Comparison of ENCODE assay signal across 10 cellular contexts in the genomic region with DNA sequence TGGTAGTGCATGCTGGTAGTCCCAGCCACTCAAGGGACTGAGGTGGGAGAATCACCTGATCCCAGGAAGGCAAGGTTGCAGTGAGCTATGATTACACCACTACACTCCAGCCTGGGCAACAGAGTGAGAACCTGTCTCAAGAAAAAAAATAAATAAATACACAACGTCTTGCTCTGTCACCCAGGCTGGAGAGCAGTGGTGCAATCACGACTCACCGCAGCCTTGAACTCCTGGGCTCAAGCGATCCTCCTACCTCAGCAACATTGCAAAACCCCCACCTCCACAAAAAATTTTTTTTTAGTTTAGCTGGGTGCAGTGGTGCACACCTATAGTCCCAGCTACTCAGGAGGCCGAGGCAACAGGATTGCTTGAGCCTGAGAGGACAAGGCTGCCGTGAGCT. TPM values are rescaled to one million over a fixed set of nuclear protein-coding genes. Genes with fewer than 3 reads are reported as not detected.
DNase-seq lines count a peak whose midpoint lies in the region; ATAC-seq, FAIRE-seq and TF ChIP-seq lines count a peak whose summit lies in the region.
"Had no signal": no experiment of that assay in that cellular context is flagged by ENCODE, and none has a peak within 500 bp of the region (broad histone marks: within the 10 kb centered on the region; RNA-seq: fewer than 3 reads in every experiment).

No MANE protein-coding gene starts in this region.

- H3K36me3 ChIP-seq in H1 (ENCODE audit: control insufficient read depth in 2 of 4, insufficient read depth in 4 of 4, low read length in 3 of 4) (peaks cover 47 to 90% (median 76%) of the 10 kb centered on the region in 4 experiments), pancreas (peaks cover 9 to 31% (median 15%) of the 10 kb centered on the region in 3 donors)

- H3K56ac ChIP-seq in H1 (replicated peaks; ENCODE audit: insufficient read length, low read depth, low read length), result no peak overlapping the region

- H3K23me2 ChIP-seq in H1 (ENCODE audit: low read depth, low read length), result no peaks in the 10 kb centered on the region

- in situ Hi-C loops in G401 (cut with HindIII; ENCODE audit: low sequenced_read_pairs), result no loop called here

- WGBS in H1 (ENCODE audit: extremely low coverage in 1 of 2, insufficient coverage in 1 of 2, insufficient read length in 1 of 2, insufficient replicate concordance in 2 of 2, low coverage in 1 of 2, low lambda C conversion rate in 2 of 2, missing lambda C conversion rate in 1 of 2), 2 experiments, result 89% methylated on average over 6 of the region's 6 CpGs; no CpG with 5 or more reads in 1 of the 2 experiments
- 76 to 77% methylated on average over 6 of the region's 6 CpGs for WGBS in pancreas, 2 donors

- no peak overlapping the region for H2AFZ ChIP-seq in H1 (ENCODE audit: low read length)

- H3K14ac ChIP-seq in H1 (ENCODE audit: insufficient read length), result no peak overlapping the region

- H3K27me3 ChIP-seq in H1 (replicated peaks in 1 of 4; ENCODE audit: control insufficient read depth in 3 of 4, extremely low read depth in 1 of 4, insufficient read depth in 3 of 4, low read length in 3 of 4), result no peaks in the 10 kb centered on the region
- H3K27me3 ChIP-seq in pancreas, result no peaks in the 10 kb centered on the region

- H3K23ac ChIP-seq in H1 (ENCODE audit: insufficient read length), result no peak overlapping the region

- no peak overlapping the region for H3K9ac ChIP-seq in H1 (replicated peaks in 1 of 4; ENCODE audit: extremely low read depth in 1 of 4, low read depth in 3 of 4, low read length in 3 of 4)

- no peak overlapping the region for H2AK5ac ChIP-seq in H1 (ENCODE audit: low read depth, low read length)

- H3K4ac ChIP-seq in H1 (replicated peaks; ENCODE audit: insufficient read length, low read depth, low read length), result no peak overlapping the region

- no peak for TF ChIP-seq RAD21 in H1 (IDR thresholded peaks at IDR 0.05 in 1 of 2, conservative IDR thresholded peaks at IDR 0.05 in 1 of 2; ENCODE audit: low read depth in 2 of 2, low read length in 2 of 2)

- TF ChIP-seq POLR2A in H1 (IDR thresholded peaks at IDR 0.05; ENCODE audit: control extremely low read depth in 1 of 2, low read depth in 2 of 2, low read length in 2 of 2), result no peak

- CTCF ChIA-PET in activated CD4-positive, alpha-beta T cell treated with anti-CD3 and anti-CD28 coated beads for 36 hours (lab: Charles Lee), result interaction anchor here (0.7 to 3.4 kb wide), 5 partner anchors 9 to 26 kb away, joined by 3 to 17 read pairs (median 8); a partner anchor contains a TSS
- CTCF ChIA-PET in H1 (lab: Charles Lee; ENCODE audit: partially characterized antibody) (interaction anchor here (0.7 to 2.1 kb wide), 6 partner anchors 9 to 1299 kb away, joined by 3 to 6 read pairs (median 4); no protein-coding TSS in a partner anchor), Calu3 (lab: Charles Lee) (interaction anchor here (0.6 kb wide), 1 partner anchor 14 kb away, joined by 11 read pairs; no protein-coding TSS in a partner anchor)

- no peak overlapping the region for H2BK5ac ChIP-seq in H1 (ENCODE audit: low read depth, low read length)

- no peak overlapping the region for H3K18ac ChIP-seq in H1 (ENCODE audit: extremely low read depth, low read length)

- POLR2A ChIA-PET in activated CD4-positive, alpha-beta T cell treated with anti-CD3 and anti-CD28 coated beads for 36 hours (lab: Charles Lee), result interaction anchor here (0.6 to 2.1 kb wide), 2 partner anchors 10 to 40 kb away, joined by 5 to 10 read pairs; no protein-coding TSS in a partner anchor
- POLR2A ChIA-PET in H1 (lab: Charles Lee; ENCODE audit: partially characterized antibody), result interaction anchor here (0.8 to 37.0 kb wide), 3 partner anchors 4 to 19 kb away, joined by 3 to 582 read pairs (median 582); a partner anchor contains a TSS

- peak; percentile 48 for DNase-seq in activated CD4-positive, alpha-beta T cell treated with anti-CD3 and anti-CD28 coated beads for 36 hours
- DNase-seq in activated CD4-positive, alpha-beta T cell treated with anti-CD3 and anti-CD28 coated beads for 1 hour, result no peak
- DNase-seq in SKM-1 treated with dmso at 0.1 percent for 144 hours (lab: John Stamatoyannopoulos, UW; ENCODE audit: unreplicated experiment), result peak; percentile 64
- DNase-seq in H1 (ENCODE audit: low read depth in 1 of 2, low spot score in 2 of 2), result no peak
- DNase-seq in stimulated activated effector memory CD8-positive, alpha-beta T cell treated with anti-CD3 and anti-CD28 coated beads, Interleukin-12 subunit alpha, Interleukin-12 subunit beta, amount 100 ng/mL, for 72 hours (ENCODE audit: low spot score in 2 of 2), result no peak
- no peak for DNase-seq in pancreas
- no peak for DNase-seq in G401 (ENCODE audit: low spot score)
- no peak for DNase-seq in Calu3
- DNase-seq: 8988T, NCI-H526 treated with DMSO at 0.1 percent for 48 hours had no signal

- H3K4me1 Mint-ChIP-seq in activated CD4-positive, alpha-beta T cell treated with anti-CD3 and anti-CD28 coated beads for 36 hours, result peaks cover 67% of the 10 kb centered on the region
- H3K4me1 Mint-ChIP-seq in stimulated activated effector memory CD8-positive, alpha-beta T cell treated with anti-CD3 and anti-CD28 coated beads, Interleukin-12 subunit alpha, Interleukin-12 subunit beta, amount 100 ng/mL, for 72 hours, result peaks cover 72% of the 10 kb centered on the region
- peaks cover 34% of the 10 kb centered on the region for H3K4me1 Mint-ChIP-seq in Calu3 (ENCODE audit: low read depth, unreplicated experiment)

- no peak overlapping the region for H3K4me2 ChIP-seq in H1 (ENCODE audit: insufficient read depth in 1 of 2, low read depth in 2 of 2, low read length in 2 of 2)

- no peak overlapping the region for H4K91ac ChIP-seq in H1 (replicated peaks; ENCODE audit: insufficient read length, low read length)

- H3K4me1 ChIP-seq in H1 (replicated peaks in 1 of 4; ENCODE audit: control insufficient read depth in 3 of 4, insufficient read depth in 4 of 4, low read length in 3 of 4) (peaks cover 0 to 3% (median 0%) of the 10 kb centered on the region in 4 experiments; a peak in 1 of 7 replicates), pancreas (peaks cover 0 to 10% (median 6%) of the 10 kb centered on the region in 3 donors)

- H3K79me2 ChIP-seq in H1 (ENCODE audit: control insufficient read depth in 1 of 2, insufficient read depth in 2 of 2, low read length in 2 of 2), result peaks cover 7 to 39% of the 10 kb centered on the region in 2 experiments; a peak in 3 of 4 replicates

- ATAC-seq in activated CD4-positive, alpha-beta T cell treated with anti-CD3 and anti-CD28 coated beads for 36 hours, result peak; percentile 23
- ATAC-seq in stimulated activated effector memory CD8-positive, alpha-beta T cell treated with anti-CD3 and anti-CD28 coated beads, Interleukin-12 subunit alpha, Interleukin-12 subunit beta, amount 100 ng/mL, for 72 hours, result no peak
- no peak for ATAC-seq in pancreas

- H3K27ac ChIP-seq in H1 (ENCODE audit: low read depth, low read length) (no peak overlapping the region), pancreas (peak overlapping the region in 2 of 4 donors; percentile 1 to 17)

- BruUV-seq in Calu3 (replicated peaks; lab: Mats Ljungman, UMichigan), result no TSS peak

- intact Hi-C loops in activated CD4-positive, alpha-beta T cell treated with anti-CD3 and anti-CD28 coated beads for 36 hours (cut with DNase I, micrococcal nuclease), result no loop called here
- intact Hi-C loops in pancreas (cut with DNase I), result no loop called here
- intact Hi-C loops in Calu3 (cut with micrococcal nuclease; ENCODE audit: unreplicated experiment), result no loop called here

- H4K5ac ChIP-seq in H1 (ENCODE audit: insufficient read length, low read depth, low read length), result no peak overlapping the region

- no peaks in the 10 kb centered on the region for H3K27me3 Mint-ChIP-seq in activated CD4-positive, alpha-beta T cell treated with anti-CD3 and anti-CD28 coated beads for 36 hours
- H3K27me3 Mint-ChIP-seq in Calu3 (ENCODE audit: unreplicated experiment), result no peaks in the 10 kb centered on the region

- no peak for FAIRE-seq in H1 (lab: Jason Lieb, UNC)
- no peak for FAIRE-seq in pancreas (lab: Jason Lieb, UNC)

- H3K4me3 ChIP-seq in H1 (ENCODE audit: extremely low read depth in 1 of 4, insufficient read depth in 2 of 4, low read depth in 3 of 4, low read length in 4 of 4), result no peak overlapping the region
- no peak overlapping the region for H3K4me3 ChIP-seq in pancreas

- TF ChIP-seq CTCF in H1 (IDR thresholded peaks at IDR 0.05; ENCODE audit: control extremely low read depth in 1 of 3, insufficient read depth in 1 of 3, low read depth in 1 of 3, low read length in 3 of 3), result no peak
- no peak for TF ChIP-seq CTCF in pancreas (IDR thresholded peaks at IDR 0.05)
- no peak for TF ChIP-seq CTCF in Calu3 (IDR thresholded peaks at IDR 0.05; ENCODE audit: unreplicated experiment)

- no peak for TF ChIP-seq EP300 in H1 (IDR thresholded peaks at IDR 0.05; ENCODE audit: borderline replicate concordance in 1 of 2, low read depth in 2 of 2, low read length in 2 of 2)

- H4K8ac ChIP-seq in H1 (ENCODE audit: extremely low read depth, insufficient read depth, low read length), result no peak overlapping the region

- H3K79me1 ChIP-seq in H1 (ENCODE audit: low read depth, low read length), result peaks cover 9% of the 10 kb centered on the region

- peak overlapping the region; percentile 88 for H3K27ac Mint-ChIP-seq in activated CD4-positive, alpha-beta T cell treated with anti-CD3 and anti-CD28 coated beads for 36 hours
- H3K27ac Mint-ChIP-seq in stimulated activated effector memory CD8-positive, alpha-beta T cell treated with anti-CD3 and anti-CD28 coated beads, Interleukin-12 subunit alpha, Interleukin-12 subunit beta, amount 100 ng/mL, for 72 hours, result peak overlapping the region; percentile 92
- no peak overlapping the region for H3K27ac Mint-ChIP-seq in Calu3 (ENCODE audit: unreplicated experiment)

- H2BK12ac ChIP-seq in H1 (ENCODE audit: low read depth, low read length), result no peak overlapping the region

- peaks cover 84% of the 10 kb centered on the region for H3K36me3 Mint-ChIP-seq in activated CD4-positive, alpha-beta T cell treated with anti-CD3 and anti-CD28 coated beads for 36 hours (ENCODE audit: low read depth)
- H3K36me3 Mint-ChIP-seq in stimulated activated effector memory CD8-positive, alpha-beta T cell treated with anti-CD3 and anti-CD28 coated beads, Interleukin-12 subunit alpha, Interleukin-12 subunit beta, amount 100 ng/mL, for 72 hours, result peaks cover 100% of the 10 kb centered on the region
- H3K36me3 Mint-ChIP-seq in Calu3 (ENCODE audit: insufficient read depth, unreplicated experiment), result peaks cover 92% of the 10 kb centered on the region

- H2BK20ac ChIP-seq in H1 (ENCODE audit: low read length), result no peak overlapping the region

- H4K20me1 ChIP-seq in H1 (replicated peaks in 1 of 2; ENCODE audit: control insufficient read depth in 1 of 2, insufficient read depth in 2 of 2, low read length in 2 of 2), result peaks cover 1 to 12% of the 10 kb centered on the region in 2 experiments

- peak overlapping the region; percentile 15 for H3K4me3 Mint-ChIP-seq in activated CD4-positive, alpha-beta T cell treated with anti-CD3 and anti-CD28 coated beads for 36 hours
- peak overlapping the region; percentile 73 for H3K4me3 Mint-ChIP-seq in stimulated activated effector memory CD8-positive, alpha-beta T cell treated with anti-CD3 and anti-CD28 coated beads, Interleukin-12 subunit alpha, Interleukin-12 subunit beta, amount 100 ng/mL, for 72 hours
- no peak overlapping the region for H3K4me3 Mint-ChIP-seq in Calu3 (ENCODE audit: low read depth, unreplicated experiment)

- no peak overlapping the region for H2BK120ac ChIP-seq in H1 (replicated peaks; ENCODE audit: low read depth, low read length)

- no peak overlapping the region for H2BK15ac ChIP-seq in H1 (ENCODE audit: low read length)

- no peaks in the 10 kb centered on the region for H3K9me3 ChIP-seq in H1 (ENCODE audit: insufficient read depth in 2 of 2, low read depth in 1 of 2, low read length in 1 of 2)
- no peaks in the 10 kb centered on the region for H3K9me3 ChIP-seq in pancreas

- H3K9me3 Mint-ChIP-seq in activated CD4-positive, alpha-beta T cell treated with anti-CD3 and anti-CD28 coated beads for 36 hours (ENCODE audit: low read depth), result no peaks in the 10 kb centered on the region
- H3K9me3 Mint-ChIP-seq in stimulated activated effector memory CD8-positive, alpha-beta T cell treated with anti-CD3 and anti-CD28 coated beads, Interleukin-12 subunit alpha, Interleukin-12 subunit beta, amount 100 ng/mL, for 72 hours, result no peaks in the 10 kb centered on the region
- H3K9me3 Mint-ChIP-seq in Calu3 (ENCODE audit: low read depth, unreplicated experiment), result no peaks in the 10 kb centered on the region

RNA-seq across cellular contexts. Expression of a gene that starts 8.8 kb away (rescaled TPM):
- 100 to 1,000 TPM; 362 to 416 TPM for total RNA-seq in activated CD4-positive, alpha-beta T cell treated with anti-CD3 and anti-CD28 coated beads for 36 hours
- total RNA-seq in H1 (2021; fragmentation: NEBNext Ultra II Directional; extraction: Animal tissue kit (Norgen Biotek cat#: 25700)), result 348 and 359 TPM in 2 replicates
- polyA plus RNA-seq in H1 (2011; rRNA removed), result 119 and 160 TPM in 2 replicates
- 268 TPM for polyA plus RNA-seq in H1 (2011; cell fraction: cytosol; rRNA removed)
- polyA plus RNA-seq in H1 (2011; cell fraction: nucleus; rRNA removed), result 136 TPM
- 285 to 453 TPM (median 363 TPM) in 4 replicates for polyA plus RNA-seq in H1 (2012, experiment 1 of 2)
- 103 TPM for polyA plus RNA-seq in H1 (2012, experiment 2 of 2)
- 355 TPM for polyA plus RNA-seq in H1 (2013, experiment 1 of 2)
- polyA plus RNA-seq in H1 (2013, experiment 2 of 2), result 353 TPM
- polyA minus RNA-seq in H1 (2011; rRNA and poly(A)+ RNA removed), result 99.0 and 99.9 TPM in 2 replicates
- 150 TPM for polyA minus RNA-seq in H1 (2011; cell fraction: cytosol; rRNA and poly(A)+ RNA removed)
- 128 TPM for polyA minus RNA-seq in H1 (2011; cell fraction: nucleus; rRNA and poly(A)+ RNA removed)
- total RNA-seq in pancreas, result 100 to 1,000 TPM in 2 of 6 donors, 10 to 100 TPM in 4; 36.8 to 161 (median 50.8) TPM
- 100 to 1,000 TPM; 102 to 126 TPM for polyA plus RNA-seq in pancreas
- total RNA-seq in G401 (2014; rRNA removed; shearing (Covaris generic)), result 367 and 385 TPM in 2 replicates
- total RNA-seq in Calu3 (2022), result 219 and 224 TPM in 2 replicates

RNA-seq across cellular contexts. Expression of a gene that starts 26.6 kb away (rescaled TPM):
- total RNA-seq in activated CD4-positive, alpha-beta T cell treated with anti-CD3 and anti-CD28 coated beads for 36 hours, result 100 to 1,000 TPM; 165 to 218 TPM
- 90.1 and 97.0 TPM in 2 replicates for total RNA-seq in H1 (2021; fragmentation: NEBNext Ultra II Directional; extraction: Animal tissue kit (Norgen Biotek cat#: 25700))
- polyA plus RNA-seq in H1 (2011; rRNA removed) (52.4 and 65.8 TPM in 2 replicates), pancreas (10 to 100 TPM; 12.0 to 18.0 TPM)
- polyA plus RNA-seq in H1 (2011; cell fraction: cytosol; rRNA removed), result 71.4 TPM
- 44.6 TPM for polyA plus RNA-seq in H1 (2011; cell fraction: nucleus; rRNA removed)
- polyA plus RNA-seq in H1 (2012, experiment 1 of 2), result 67.2 to 107 TPM (median 88.1 TPM) in 4 replicates
- 27.2 TPM for polyA plus RNA-seq in H1 (2012, experiment 2 of 2)
- polyA plus RNA-seq in H1 (2013, experiment 1 of 2), result 45.2 TPM
- polyA plus RNA-seq in H1 (2013, experiment 2 of 2), result 46.9 TPM
- polyA minus RNA-seq in H1 (2011; rRNA and poly(A)+ RNA removed), result 123 and 128 TPM in 2 replicates
- polyA minus RNA-seq in H1 (2011; cell fraction: cytosol; rRNA and poly(A)+ RNA removed), result 77.6 TPM
- polyA minus RNA-seq in H1 (2011; cell fraction: nucleus; rRNA and poly(A)+ RNA removed), result 46.2 TPM
- total RNA-seq in pancreas (10 to 100 TPM; 18.6 to 40.8 (median 27.8) TPM), Calu3 (2022) (76.6 and 77.3 TPM in 2 replicates)
- 92.9 and 111 TPM in 2 replicates for total RNA-seq in G401 (2014; rRNA removed; shearing (Covaris generic))

RNA-seq across cellular contexts. Expression of a gene that starts 58.4 kb away (rescaled TPM):
- total RNA-seq in activated CD4-positive, alpha-beta T cell treated with anti-CD3 and anti-CD28 coated beads for 36 hours, result 10 to 100 TPM; 31.2 to 38.2 TPM
- total RNA-seq in H1 (2021; fragmentation: NEBNext Ultra II Directional; extraction: Animal tissue kit (Norgen Biotek cat#: 25700)), result 0.67 and 0.75 TPM in 2 replicates
- polyA plus RNA-seq in H1 (2011; rRNA removed) (1.6 and 2.2 TPM in 2 replicates), pancreas (10 to 100 TPM; 12.5 to 13.2 TPM)
- polyA plus RNA-seq in H1 (2011; cell fraction: cytosol; rRNA removed), result 2.0 TPM
- polyA plus RNA-seq in H1 (2011; cell fraction: nucleus; rRNA removed), result 2.4 TPM
- polyA plus RNA-seq in H1 (2012, experiment 1 of 2), result 0.88 to 1.6 TPM (median 1.2 TPM) in 4 replicates
- polyA plus RNA-seq in H1 (2012, experiment 2 of 2), result 0.80 TPM
- polyA plus RNA-seq in H1 (2013, experiment 1 of 2), result 1.5 TPM
- 1.0 TPM for polyA plus RNA-seq in H1 (2013, experiment 2 of 2)
- polyA minus RNA-seq in H1 (2011; rRNA and poly(A)+ RNA removed), result 0.61 and 1.0 TPM in 2 replicates
- 2.6 TPM for polyA minus RNA-seq in H1 (2011; cell fraction: cytosol; rRNA and poly(A)+ RNA removed)
- polyA minus RNA-seq in H1 (2011; cell fraction: nucleus; rRNA and poly(A)+ RNA removed), result 1.2 TPM
- total RNA-seq in pancreas (1 to 10 TPM; 2.2 to 5.9 (median 3.6) TPM), Calu3 (2022) (29.5 and 50.6 TPM in 2 replicates)
- not detected in 2 replicates for total RNA-seq in G401 (2014; rRNA removed; shearing (Covaris generic))

Comparison
In these comparisons a context has a peak if more than half of its experiments do, and no peak if none do; other contexts are left out.
1. DNase-seq: peak in activated CD4-positive, alpha-beta T cell treated with anti-CD3 and anti-CD28 coated beads for 36 hours (single experiment) and SKM-1 treated with dmso at 0.1 percent for 144 hours (single experiment); none in activated CD4-positive, alpha-beta T cell treated with anti-CD3 and anti-CD28 coated beads for 1 hour (single experiment), H1 (0 of 2), stimulated activated effector memory CD8-positive, alpha-beta T cell treated with anti-CD3 and anti-CD28 coated beads, Interleukin-12 subunit alpha, Interleukin-12 subunit beta, amount 100 ng/mL, for 72 hours (0 of 2), pancreas (0 of 6), G401 (single experiment) and Calu3 (single experiment).